ENCODE assay signal across 26 cellular contexts in the genomic region with DNA sequence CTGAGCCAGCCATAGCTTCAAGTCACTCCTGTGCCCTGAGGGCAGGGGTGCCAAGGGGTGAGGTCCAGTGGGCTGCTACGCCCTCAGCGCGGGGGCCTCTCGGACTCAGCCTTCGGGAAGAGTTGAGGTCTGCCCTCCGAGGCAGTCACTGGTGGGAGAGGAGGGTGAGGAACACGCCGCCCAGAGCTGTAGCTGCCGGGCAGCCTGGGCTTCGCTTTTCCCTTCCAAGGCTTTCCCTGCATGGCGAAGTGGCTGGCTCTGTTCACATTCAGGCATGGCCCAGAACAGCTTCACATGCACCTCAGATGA.
"Had no signal": no experiment of that assay in that cellular context is flagged by ENCODE, and none has a peak within 500 bp of the region (broad histone marks: within the 10 kb centered on the region; RNA-seq: fewer than 3 reads in every experiment).

No MANE protein-coding gene starts in this region.

- ATAC-seq: foreskin keratinocyte; gastroesophageal sphincter; heart left ventricle; left cardiac atrium; stimulated activated memory B cell treated with anti-CD40 and anti-IgM and Interleukin-4, amounts not matched to agents 10 μg/mL and 1 μg/mL and 100 μg/mL, for 72 hours; stimulated activated naive CD8-positive, alpha-beta T cell treated with anti-CD3 and anti-CD28 coated beads, Interleukin-15, Interleukin-2, amounts not matched to agents 100 U/mL and 50 U/mL, for 24 hours had no signal

- H3K27me3 ChIP-seq: foreskin keratinocyte, testis had no signal

- H3K9ac ChIP-seq: parathyroid adenoma had no signal

- H3K4me3 ChIP-seq: dorsolateral prefrontal cortex, esophagus muscularis mucosa, gastroesophageal sphincter, heart left ventricle, left lung, mucosa of descending colon, sigmoid colon, testis, tibial artery had no signal

- FAIRE-seq: colon, endothelial cell of umbilical vein, urothelium cell line had no signal

- H3K4me1 ChIP-seq: foreskin keratinocyte, gastroesophageal sphincter, heart left ventricle, left lung, parathyroid adenoma, tibial artery had no signal

- H3K27ac ChIP-seq: dorsolateral prefrontal cortex, esophagus muscularis mucosa, foreskin keratinocyte, gastroesophageal sphincter, heart left ventricle, left lung, neutrophil, parathyroid adenoma, sigmoid colon, testis, tibial artery had no signal

- H3K9me3 ChIP-seq: gastroesophageal sphincter, heart left ventricle, left lung, mucosa of descending colon, neutrophil, sigmoid colon, testis had no signal

- DNase-seq: dorsolateral prefrontal cortex; effector CD8-positive, alpha-beta T cell; foreskin keratinocyte; heart left ventricle; hippocampal formation; left cardiac atrium; left lung; mesenchymal stem cell; naive B cell; nephron progenitor cell; sigmoid colon; stimulated activated CD4-positive, alpha-beta T cell treated with anti-CD3 and anti-CD28 coated beads, Interleukin-2, amount 100 ng/mL, for 24 hours; stimulated activated CD4-positive, alpha-beta T cell treated with anti-CD3 and anti-CD28 coated beads, Interleukin-4, amount 100 ng/mL, for 4 hours; stimulated activated naive CD8-positive, alpha-beta T cell treated with anti-CD3 and anti-CD28 coated beads, Interleukin-15, Interleukin-2, amounts not matched to agents 100 U/mL and 50 U/mL, for 24 hours; substantia nigra; testis; tibial artery had no signal

- H2AFZ ChIP-seq: parathyroid adenoma had no signal

- H3K36me3 ChIP-seq: esophagus muscularis mucosa, gastroesophageal sphincter, heart left ventricle, left lung, neutrophil, sigmoid colon, tibial artery had no signal

- H3K79me2 ChIP-seq: parathyroid adenoma had no signal
